Comparison of ENCODE assay signal across 8 cellular contexts in genomic region chr3:23805881-23806321, GRCh38. TPM values are rescaled to one million over a fixed set of nuclear protein-coding genes. Genes with fewer than 3 reads are reported as not detected.
DNase-seq lines count a peak whose midpoint lies in the region; ATAC-seq and TF ChIP-seq lines count a peak whose summit lies in the region.

Gene UBE2E1, plus strand, starts transcription at chr3:23805955. Its CDS starts 1,315 bp downstream, at chr3:23807270.

- peaks cover 18% of the 10 kb centered on the region for H3K36me3 Mint-ChIP-seq in Caco-2 (ENCODE audit: insufficient read depth, unreplicated experiment)

- TF ChIP-seq EP300 in tibial nerve (IDR thresholded peaks at IDR 0.05), result peak in 1 of 2 donors; percentile 58

- 1% methylated on average over 18 to 32 of the region's 51 CpGs for WGBS in tibial nerve, 2 donors

- ATAC-seq in GM19452 (IDR thresholded peaks at IDR 0.05; ENCODE audit: unreplicated experiment), result peak; percentile 72
- ATAC-seq in HG03571 (IDR thresholded peaks at IDR 0.05; ENCODE audit: unreplicated experiment), result peak; percentile 59
- ATAC-seq in omental fat pad (ENCODE audit: low FRiP score), result peak; percentile 32

- H3K9me3 ChIP-seq in Caco-2 (no peaks in the 10 kb centered on the region), SK-N-MC (ENCODE audit: low read depth, low read length) (no peaks in the 10 kb centered on the region), tibial nerve (no peaks in the 10 kb centered on the region)

- H3K36me3 ChIP-seq in Caco-2 (ENCODE audit: control insufficient read depth, insufficient read depth, low read length) (no peaks in the 10 kb centered on the region; the same call in 1 of the 2 replicates), SK-N-MC (ENCODE audit: insufficient read depth, low read length) (no peaks in the 10 kb centered on the region; the same call in none of the 2 replicates), tibial nerve (no peaks in the 10 kb centered on the region)

- no peaks in the 10 kb centered on the region for H3K27me3 Mint-ChIP-seq in Caco-2 (ENCODE audit: insufficient read depth, unreplicated experiment)

- H3K27me3 ChIP-seq in Caco-2 (replicated peaks; ENCODE audit: control insufficient read depth, insufficient read depth, low read length), result no peaks in the 10 kb centered on the region
- H3K27me3 ChIP-seq in tibial nerve, result no peaks in the 10 kb centered on the region

- BruUV-seq in Caco-2 (replicated peaks; lab: Mats Ljungman, UMichigan), result no TSS peak

- H3K4me3 ChIP-seq in Caco-2 (ENCODE audit: low read depth, low read length), result peak within 1 kb of the TSS; percentile 76
- peak within 1 kb of the TSS; percentile 85 for H3K4me3 ChIP-seq in SK-N-MC
- H3K4me3 ChIP-seq in tibial nerve, result peak within 1 kb of the TSS; percentile 89 to 95 (median 92)

- CTCF ChIA-PET in Caco-2 (lab: Charles Lee), result no interaction called here

- TF ChIP-seq POLR2A in tibial nerve (IDR thresholded peaks at IDR 0.05), result peak in 1 of 2 donors; percentile 42

- H3K27ac Mint-ChIP-seq in Caco-2 (ENCODE audit: unreplicated experiment), result peak within 1 kb of the TSS; percentile 95

- no peaks in the 10 kb centered on the region for H3K9me3 Mint-ChIP-seq in Caco-2 (ENCODE audit: unreplicated experiment)

- DNase-seq in Caco-2 (peak; percentile 61 to 62), SK-N-MC (ENCODE audit: low read depth, low spot score) (no peak), globus pallidus (ENCODE audit: low spot score) (peak; percentile 68), omental fat pad (ENCODE audit: low spot score) (no peak), tibial nerve (ENCODE audit: low spot score in 2 of 2) (peak; percentile 45 to 69)
- peak; percentile 65 for DNase-seq in activated naive CD4-positive, alpha-beta T cell treated with anti-CD3 and anti-CD28 coated beads, Interleukin-2, amount 50 U/mL, for 16 hours

- TF ChIP-seq CTCF in Caco-2 (IDR thresholded peaks at IDR 0.05; ENCODE audit: insufficient read depth in 1 of 2, low read depth in 1 of 2, low read length in 1 of 2, severe bottlenecking in 1 of 2, unreplicated experiment in 1 of 2) (no peak), omental fat pad (IDR thresholded peaks at IDR 0.05) (no peak), tibial nerve (IDR thresholded peaks at IDR 0.05) (no peak)

- POLR2A ChIA-PET in Caco-2 (lab: Charles Lee), result no interaction called here

- H3K4me3 Mint-ChIP-seq in Caco-2 (ENCODE audit: unreplicated experiment), result peak within 1 kb of the TSS; percentile 84

- intact Hi-C loops in Caco-2 (cut with micrococcal nuclease; ENCODE audit: unreplicated experiment), result loop anchor here (10.0 kb wide), 1 partner anchor 621 kb away; no protein-coding TSS in a partner anchor

- H3K4me1 Mint-ChIP-seq in Caco-2 (ENCODE audit: low read depth, unreplicated experiment), result peaks cover 38% of the 10 kb centered on the region

- H3K4me1 ChIP-seq in Caco-2, result peaks cover 28% of the 10 kb centered on the region
- H3K4me1 ChIP-seq in tibial nerve, result peaks cover 0 to 37% (median 11%) of the 10 kb centered on the region in 4 donors

- peak within 1 kb of the TSS; percentile 82 for H3K9ac ChIP-seq in SK-N-MC (ENCODE audit: insufficient read length)

- H3K27ac ChIP-seq in SK-N-MC (peak within 1 kb of the TSS; percentile 31; the same call in 1 of the 2 replicates), tibial nerve (peak within 1 kb of the TSS; percentile 90 to 94 (median 93))

RNA-seq across cellular contexts. Expression of gene UBE2E1, which starts in this region (rescaled TPM):
- 98.6 and 104 TPM in 2 replicates for total RNA-seq in Caco-2 (2022)
- 100 to 1,000 TPM in 1 of 4 donors, 10 to 100 TPM in 3; 72.8 to 114 (median 85.6) TPM for total RNA-seq in omental fat pad
- 100 to 1,000 TPM in 2 of 4 donors, 10 to 100 TPM in 2; 55.1 to 132 (median 99.5) TPM for total RNA-seq in tibial nerve

Comparison
In these comparisons a context has a peak if more than half of its experiments do, and no peak if none do; other contexts are left out.
1. DNase-seq: peak in Caco-2 (2 of 2), activated naive CD4-positive, alpha-beta T cell treated with anti-CD3 and anti-CD28 coated beads, Interleukin-2, amount 50 U/mL, for 16 hours (single experiment), globus pallidus (single experiment) and tibial nerve (2 of 2); none in SK-N-MC (single experiment) and omental fat pad (single experiment).
2. Peak in every context shown above with its lines, with median percentiles within 50 percentile points of each other: H3K4me3 ChIP-seq and ATAC-seq.